Comparison of ENCODE assay signal across 9 cellular contexts in genomic region chr22:24630812-24631427, GRCh38. TPM values are rescaled to one million over a fixed set of nuclear protein-coding genes. Genes with fewer than 3 reads are reported as not detected.
DNase-seq lines count a peak whose midpoint lies in the region; ATAC-seq and TF ChIP-seq lines count a peak whose summit lies in the region.
"Not testable (repeated sequence)": the region's sequence is repeated elsewhere in the genome, so short reads cannot be mapped to it uniquely, and the experiment has no call there.
"Had no signal": no experiment of that assay in that cellular context is flagged by ENCODE, and none has a peak within 500 bp of the region (broad histone marks: within the 10 kb centered on the region; RNA-seq: fewer than 3 reads in every experiment).

No MANE protein-coding gene starts in this region.

- H3K36me3 ChIP-seq in Caco-2 (ENCODE audit: control insufficient read depth, insufficient read depth, low read length); IMR-90 (ENCODE audit: control insufficient read depth, insufficient read depth, low read length); testis (ENCODE audit: low read depth, missing control alignments): not testable (repeated sequence)

- H3K9me1 ChIP-seq in IMR-90 (ENCODE audit: insufficient read depth, low read length): not testable (repeated sequence)

- peak; percentile 50 to 62 for DNase-seq in Caco-2
- DNase-seq in IMR-90: peak; percentile 32
- DNase-seq in OCI-M1 (lab: John Stamatoyannopoulos, UW): peak; percentile 82
- peak; percentile 27 for DNase-seq in amniotic epithelial cell (ENCODE audit: low read depth)
- DNase-seq in erythroblast (lab: John Stamatoyannopoulos, UW): peak; percentile 9 to 10
- DNase-seq in left kidney (ENCODE audit: low read depth, low spot score): peak; percentile 72
- not testable (repeated sequence) for DNase-seq in nephron progenitor cell, testis

- not testable (repeated sequence) for H3K23ac ChIP-seq in IMR-90 (ENCODE audit: low read depth, low read length)

- H3K27ac ChIP-seq in IMR-90 (ENCODE audit: insufficient read depth, low read length) (peak overlapping the region; percentile 55; the same call in 1 of the 2 replicates), testis (peak overlapping the region; percentile 18 to 50)

- H2BK120ac ChIP-seq in IMR-90 (ENCODE audit: low read depth, low read length): not testable (repeated sequence)

- not testable (repeated sequence) for H3K27me3 Mint-ChIP-seq in Caco-2 (ENCODE audit: insufficient read depth, unreplicated experiment); nephron progenitor cell (ENCODE audit: low read depth, poor library complexity)

- BruUV-seq in Caco-2 (replicated peaks; lab: Mats Ljungman, UMichigan): TSS peak; percentile 57
- not testable (repeated sequence) for BruUV-seq in IMR-90 (replicated peaks; lab: Mats Ljungman, UMichigan)

- not testable (repeated sequence) for ATAC-seq in IMR-90 (ENCODE audit: low read depth)

- H4K8ac ChIP-seq in IMR-90 (ENCODE audit: low read depth in 2 of 2, low read length in 2 of 2): not testable (repeated sequence)

- not testable (repeated sequence) for H2AK5ac ChIP-seq in IMR-90 (ENCODE audit: low read depth, low read length)

- H3K56ac ChIP-seq in IMR-90 (ENCODE audit: extremely low read depth, insufficient read depth, low read length): not testable (repeated sequence)

- H3K9me3 Mint-ChIP-seq in Caco-2 (ENCODE audit: unreplicated experiment); nephron progenitor cell: not testable (repeated sequence)

- H2AK9ac ChIP-seq in IMR-90 (replicated peaks; ENCODE audit: low read depth, low read length, poor library complexity): not testable (repeated sequence)

- H2BK15ac ChIP-seq in IMR-90 (ENCODE audit: low read depth, low read length): not testable (repeated sequence)

- not testable (repeated sequence) for H4K20me1 ChIP-seq in IMR-90 (ENCODE audit: insufficient read depth, low read length)

- peak overlapping the region; percentile 13 for H3K4me3 Mint-ChIP-seq in Caco-2 (ENCODE audit: unreplicated experiment)
- H3K4me3 Mint-ChIP-seq in nephron progenitor cell: peak overlapping the region; percentile 40

- not testable (repeated sequence) for H3K4me3 ChIP-seq in Caco-2 (ENCODE audit: low read depth, low read length); IMR-90 (ENCODE audit: insufficient read depth, low read depth, low read length); testis

- H2AFZ ChIP-seq in IMR-90 (replicated peaks; ENCODE audit: low read length, poor library complexity): not testable (repeated sequence)

- TF ChIP-seq CTCF in Caco-2 (IDR thresholded peaks at IDR 0.05; ENCODE audit: insufficient read depth in 1 of 2, low read depth in 1 of 2, low read length in 1 of 2, severe bottlenecking in 1 of 2, unreplicated experiment in 1 of 2); IMR-90 (conservative IDR thresholded peaks at IDR 0.05; ENCODE audit: low read depth, low read length); nephron progenitor cell (IDR thresholded peaks at IDR 0.05); testis (IDR thresholded peaks at IDR 0.05): not testable (repeated sequence)

- H4K5ac ChIP-seq in IMR-90 (ENCODE audit: low read depth, low read length): not testable (repeated sequence)

- TF ChIP-seq POLR2A in IMR-90 (IDR thresholded peaks at IDR 0.05; ENCODE audit: low read depth, low read length); erythroblast (IDR thresholded peaks at IDR 0.05; ENCODE audit: low read length); testis (IDR thresholded peaks at IDR 0.05): not testable (repeated sequence)

- not testable (repeated sequence) for H3K4me2 ChIP-seq in IMR-90 (ENCODE audit: low read depth, low read length)

- H2BK20ac ChIP-seq in IMR-90 (ENCODE audit: low read depth, low read length): not testable (repeated sequence)

- H3K4me1 ChIP-seq in Caco-2: peaks cover 22% of the 10 kb centered on the region
- H3K4me1 ChIP-seq in IMR-90 (ENCODE audit: control insufficient read depth, insufficient read depth, low read length): peaks cover 13% of the 10 kb centered on the region; the same call in 1 of the 2 replicates
- H3K4me1 ChIP-seq in testis: peaks cover 24% of the 10 kb centered on the region

- H3K14ac ChIP-seq in IMR-90 (replicated peaks; ENCODE audit: low read depth, low read length): not testable (repeated sequence)

- no CpG with 5 or more reads among the region's 7 CpGs for WGBS in IMR-90 (ENCODE audit: extremely low coverage in 2 of 2, insufficient read length in 1 of 2), 2 experiments
- WGBS in testis, 2 donors: 31 to 35% methylated on average over 7 of the region's 7 CpGs

- POLR2A ChIA-PET in Caco-2 (lab: Charles Lee); IMR-90 (lab: Charles Lee; ENCODE audit: unreplicated experiment): not testable (repeated sequence)

- H3K79me1 ChIP-seq in IMR-90 (ENCODE audit: low read depth in 1 of 2, low read length in 2 of 2): not testable (repeated sequence)

- in situ Hi-C loops in IMR-90 (cut with MboI; ENCODE audit: low sequenced_read_pairs): not testable (repeated sequence)

- H3K36me3 Mint-ChIP-seq in Caco-2 (ENCODE audit: insufficient read depth, unreplicated experiment); nephron progenitor cell (ENCODE audit: low read depth): not testable (repeated sequence)

- not testable (repeated sequence) for H3K4ac ChIP-seq in IMR-90 (ENCODE audit: low read depth, low read length)

- H3K4me1 Mint-ChIP-seq in Caco-2 (ENCODE audit: low read depth, unreplicated experiment) (peaks cover 18% of the 10 kb centered on the region), nephron progenitor cell (peaks cover 47% of the 10 kb centered on the region)

- not testable (repeated sequence) for H2BK5ac ChIP-seq in IMR-90 (ENCODE audit: low read depth, low read length, poor library complexity, severe bottlenecking)

- not testable (repeated sequence) for H3K18ac ChIP-seq in IMR-90 (ENCODE audit: low read depth, low read length)

- CTCF ChIA-PET in Caco-2 (lab: Charles Lee); IMR-90 (lab: Yijun Ruan, JAX): not testable (repeated sequence)

- not testable (repeated sequence) for H4K91ac ChIP-seq in IMR-90 (ENCODE audit: insufficient read depth, low read depth, low read length)

- not testable (repeated sequence) for H3K27me3 ChIP-seq in Caco-2 (replicated peaks; ENCODE audit: control insufficient read depth, insufficient read depth, low read length); IMR-90 (ENCODE audit: control insufficient read depth, insufficient read depth, low read length); testis

- dilution Hi-C loops in IMR-90 (cut with HindIII; ENCODE audit: low sequenced_read_pairs, unreplicated experiment): not testable (repeated sequence)

- not testable (repeated sequence) for TF ChIP-seq RAD21 in IMR-90 (IDR thresholded peaks at IDR 0.05; ENCODE audit: low read length)

- H3K9ac ChIP-seq in IMR-90 (ENCODE audit: low read depth, low read length): not testable (repeated sequence)

- H3K9me3 ChIP-seq in Caco-2; IMR-90 (ENCODE audit: control insufficient read depth, insufficient read depth, low read length); testis: not testable (repeated sequence)

- H3K27ac Mint-ChIP-seq in Caco-2 (ENCODE audit: unreplicated experiment): peak overlapping the region; percentile 82
- H3K27ac Mint-ChIP-seq in nephron progenitor cell: peak overlapping the region; percentile 93

- intact Hi-C loops in Caco-2 (cut with micrococcal nuclease; ENCODE audit: unreplicated experiment): loop anchor here (10.0 kb wide), 1 partner anchor 124 kb away; no protein-coding TSS in a partner anchor
- intact Hi-C loops in IMR-90 (cut with micrococcal nuclease); testis (cut with DNase I; ENCODE audit: low total_unique reads): not testable (repeated sequence)

RNA-seq across cellular contexts. Expression of gene GGT1, which starts 27.9 kb away (rescaled TPM):
- 9.4 and 12.4 TPM in 2 replicates for total RNA-seq in Caco-2 (2022)
- 1.7 and 3.4 TPM in 2 replicates for total RNA-seq in IMR-90 (2012; rRNA removed)
- 7.3 and 8.1 TPM in 2 replicates for polyA plus RNA-seq in IMR-90 (2012; rRNA removed)
- polyA plus RNA-seq in IMR-90 (2012; cell fraction: cytosol; rRNA removed): 3.7 and 12.1 TPM in 2 replicates
- polyA plus RNA-seq in IMR-90 (2012; cell fraction: nucleus; rRNA removed; ENCODE audit: low replicate concordance): 11.7 and 22.2 TPM in 2 replicates
- 10 to 100 TPM; 75.3 to 78.2 TPM for total RNA-seq in testis
- 23.1 TPM for polyA plus RNA-seq in testis (ENCODE audit: insufficient read depth, low read depth, low replicate concordance)

RNA-seq across cellular contexts. Expression of gene LRRC75B, which starts 38.0 kb away (rescaled TPM):
- total RNA-seq in Caco-2 (2022) (18.6 and 20.4 TPM in 2 replicates), IMR-90 (2012; rRNA removed) (1.4 and 1.6 TPM in 2 replicates), testis (100 to 1,000 TPM; 120 to 162 TPM)
- polyA plus RNA-seq in IMR-90 (2012; rRNA removed) (9.4 and 10.7 TPM in 2 replicates), testis (ENCODE audit: insufficient read depth, low read depth, low replicate concordance) (33.0 TPM)
- 4.4 and 12.6 TPM in 2 replicates for polyA plus RNA-seq in IMR-90 (2012; cell fraction: cytosol; rRNA removed)
- 49.1 and 126 TPM in 2 replicates for polyA plus RNA-seq in IMR-90 (2012; cell fraction: nucleus; rRNA removed; ENCODE audit: low replicate concordance)
- total RNA-seq: CD4-positive, alpha-beta T cell had no signal
